In genomic region chr2:128512664-128513415, GRCh38 we compare ENCODE assay signal across 17 cellular contexts.
DNase-seq lines count a peak whose midpoint lies in the region; ATAC-seq, FAIRE-seq and TF ChIP-seq lines count a peak whose summit lies in the region.
"Had no signal": no experiment of that assay in that cellular context is flagged by ENCODE, and none has a peak within 500 bp of the region (broad histone marks: within the 10 kb centered on the region; RNA-seq: fewer than 3 reads in every experiment).

No MANE protein-coding gene starts in this region.

- H3K9me3 ChIP-seq in OCI-LY3 (ENCODE audit: insufficient read depth, low read length) (no peaks in the 10 kb centered on the region), kidney (ENCODE audit: control insufficient read depth in 1 of 2, low read length in 2 of 2) (no peaks in the 10 kb centered on the region)

- TF ChIP-seq CTCF in OCI-LY3 (IDR thresholded peaks at IDR 0.05; ENCODE audit: low read depth, low read length) = no peak
- no peak for TF ChIP-seq CTCF in kidney (IDR thresholded peaks at IDR 0.05; ENCODE audit: borderline replicate concordance, extremely low read depth, insufficient read depth)

- H3K9ac ChIP-seq in OCI-LY3 (ENCODE audit: low read length) (no peak overlapping the region), kidney (ENCODE audit: low read length in 2 of 2) (no peak overlapping the region)

- H3K27me3 Mint-ChIP-seq in stimulated activated naive CD8-positive, alpha-beta T cell treated with anti-CD3 and anti-CD28 coated beads, Interleukin-15, amount 100 ng/mL, for 72 hours = no peaks in the 10 kb centered on the region
- H3K27me3 Mint-ChIP-seq: activated naive CD8-positive, alpha-beta T cell had no signal

- no peaks in the 10 kb centered on the region for H3K9me3 Mint-ChIP-seq in stimulated activated naive CD8-positive, alpha-beta T cell treated with anti-CD3 and anti-CD28 coated beads, Interleukin-15, amount 100 ng/mL, for 72 hours
- H3K9me3 Mint-ChIP-seq: effector memory CD8-positive, alpha-beta T cell had no signal

- no peak overlapping the region for H2AFZ ChIP-seq in OCI-LY3 (ENCODE audit: low read depth, low read length)

- peaks cover 6% of the 10 kb centered on the region for H3K4me1 Mint-ChIP-seq in stimulated activated naive CD8-positive, alpha-beta T cell treated with anti-CD3 and anti-CD28 coated beads, Interleukin-15, amount 100 ng/mL, for 72 hours

- H3K36me3 ChIP-seq in OCI-LY3 (replicated peaks; ENCODE audit: low read depth, low read length) (no peaks in the 10 kb centered on the region), kidney (ENCODE audit: control insufficient read depth in 1 of 2, insufficient read depth in 2 of 2, low read length in 2 of 2) (no peaks in the 10 kb centered on the region)
- H3K36me3 ChIP-seq: cardiac muscle cell had no signal

- H3K79me2 ChIP-seq in OCI-LY3 (ENCODE audit: low read length) = no peaks in the 10 kb centered on the region

- DNase-seq in stimulated activated naive CD8-positive, alpha-beta T cell treated with anti-CD3 and anti-CD28 coated beads, Interleukin-15, amount 100 ng/mL, for 72 hours = no peak
- no peak for DNase-seq in stimulated activated naive CD8-positive, alpha-beta T cell treated with anti-CD3 and anti-CD28 coated beads, Interleukin-15, Interleukin-2, amounts not matched to agents 100 U/mL and 50 U/mL, for 24 hours
- DNase-seq in kidney (peak; percentile 37), OCI-M2 (lab: John Stamatoyannopoulos, UW; ENCODE audit: unreplicated experiment) (no peak), NCI-H2196 (lab: John Stamatoyannopoulos, UW; ENCODE audit: unreplicated experiment) (no peak)
- DNase-seq: DND-41; effector memory CD8-positive, alpha-beta T cell; mammary epithelial cell; NCI-H187; NCI-H774; stimulated activated CD4-positive, alpha-beta T cell treated with anti-CD3 and anti-CD28 coated beads, Interleukin-4, amount 100 ng/mL, for 1 hour had no signal

- FAIRE-seq in kidney (lab: Jason Lieb, UNC) = no peak
- FAIRE-seq: frontal cortex had no signal

- H3K4me1 ChIP-seq in OCI-LY3 (ENCODE audit: low read length) (peaks cover 29% of the 10 kb centered on the region), kidney (ENCODE audit: control insufficient read depth in 1 of 2, insufficient read depth in 1 of 2, low read depth in 1 of 2, low read length in 2 of 2) (peaks cover 6 to 7% of the 10 kb centered on the region in 2 donors)

- intact Hi-C loops in kidney (cut with DNase I) = no loop called here

- peak overlapping the region in 1 of 2 donors; percentile 4 for H3K27ac Mint-ChIP-seq in stimulated activated naive CD8-positive, alpha-beta T cell treated with anti-CD3 and anti-CD28 coated beads, Interleukin-15, amount 100 ng/mL, for 72 hours
- H3K27ac Mint-ChIP-seq: activated naive CD8-positive, alpha-beta T cell; effector memory CD8-positive, alpha-beta T cell had no signal

- no peaks in the 10 kb centered on the region for H3K27me3 ChIP-seq in OCI-LY3 (ENCODE audit: low read depth, low read length)
- H3K27me3 ChIP-seq: cardiac muscle cell had no signal

- H3K27ac ChIP-seq in OCI-LY3 (ENCODE audit: low read length) (no peak overlapping the region), kidney (ENCODE audit: low read depth in 2 of 2, low read length in 2 of 2) (no peak overlapping the region)
- H3K27ac ChIP-seq: cardiac muscle cell had no signal

- peak overlapping the region; percentile 73 for H3K4me2 ChIP-seq in OCI-LY3 (ENCODE audit: low read length)

- no peak overlapping the region for H3K4me3 Mint-ChIP-seq in stimulated activated naive CD8-positive, alpha-beta T cell treated with anti-CD3 and anti-CD28 coated beads, Interleukin-15, amount 100 ng/mL, for 72 hours
- H3K4me3 Mint-ChIP-seq: activated naive CD8-positive, alpha-beta T cell; effector memory CD8-positive, alpha-beta T cell had no signal

- H4K20me1 ChIP-seq in OCI-LY3 (ENCODE audit: insufficient read depth, low read length) = no peaks in the 10 kb centered on the region

- ATAC-seq in stimulated activated naive CD8-positive, alpha-beta T cell treated with anti-CD3 and anti-CD28 coated beads, Interleukin-15, amount 100 ng/mL, for 72 hours = peak; percentile 11
- no peak for ATAC-seq in stimulated activated naive CD8-positive, alpha-beta T cell treated with anti-CD3 and anti-CD28 coated beads, Interleukin-15, Interleukin-2, amounts not matched to agents 100 U/mL and 50 U/mL, for 24 hours
- ATAC-seq in GM21825 (IDR thresholded peaks at IDR 0.05; ENCODE audit: unreplicated experiment) = no peak
- no peak for ATAC-seq in GM19455 (IDR thresholded peaks at IDR 0.05; ENCODE audit: unreplicated experiment)
- ATAC-seq: effector memory CD8-positive, alpha-beta T cell had no signal

- H3K4me3 ChIP-seq in OCI-LY3 (ENCODE audit: low read length) (no peak overlapping the region; the same call in 1 of the 2 replicates), kidney (ENCODE audit: low read length in 2 of 2) (no peak overlapping the region)
- H3K4me3 ChIP-seq: cardiac muscle cell had no signal
